ENCODE assay signal across 27 cellular contexts in genomic region chr7:111330235-111330523, GRCh38.
"Had no signal": no experiment of that assay in that cellular context is flagged by ENCODE, and none has a peak within 500 bp of the region (broad histone marks: within the 10 kb centered on the region; RNA-seq: fewer than 3 reads in every experiment).

No MANE protein-coding gene starts in this region.

- H3K27ac ChIP-seq: colonic mucosa, epithelial cell of prostate, esophagus squamous epithelium, gastrocnemius medialis, heart left ventricle, hepatocyte, left ventricle myocardium inferior, lower lobe of right lung had no signal

- FAIRE-seq: endometrium had no signal

- H3K27ac Mint-ChIP-seq: effector memory CD8-positive, alpha-beta T cell; endodermal cell; immature natural killer cell; memory B cell; naive thymus-derived CD4-positive, alpha-beta T cell had no signal

- DNase-seq: colonic mucosa; cortex of kidney; effector CD8-positive, alpha-beta T cell; effector memory CD8-positive, alpha-beta T cell; endodermal cell; esophagus squamous epithelium; foreskin melanocyte; gastrocnemius medialis; glutamatergic neuron; heart left ventricle; hypothalamus; immature natural killer cell; islet precursor cell; kidney; kidney glomerular epithelial cell; left colon; left ventricle myocardium inferior; lower lobe of right lung; midbrain; naive thymus-derived CD4-positive, alpha-beta T cell had no signal

- H3K4me1 Mint-ChIP-seq: endodermal cell, immature natural killer cell had no signal

- H3K9me3 Mint-ChIP-seq: dendritic cell treated with granulocyte-macrophage colony-stimulating factor and Interleukin-4, amounts not matched to agents 40 ng/mL and 50 ng/mL, for 4 days; effector memory CD8-positive, alpha-beta T cell; endodermal cell had no signal

- H3K4me3 ChIP-seq: colonic mucosa, esophagus squamous epithelium, gastrocnemius medialis, heart left ventricle, hepatocyte, left ventricle myocardium inferior, lower lobe of right lung had no signal

- H3K27me3 Mint-ChIP-seq: dendritic cell treated with granulocyte-macrophage colony-stimulating factor and Interleukin-4, amounts not matched to agents 40 ng/mL and 50 ng/mL, for 4 days; effector memory CD8-positive, alpha-beta T cell; memory B cell; naive thymus-derived CD4-positive, alpha-beta T cell had no signal

- ATAC-seq: effector memory CD8-positive, alpha-beta T cell; esophagus mucosa; gastrocnemius medialis; heart left ventricle; left colon; left lobe of liver; lower lobe of right lung; naive thymus-derived CD4-positive, alpha-beta T cell had no signal

- H3K27me3 ChIP-seq: colonic mucosa, esophagus squamous epithelium, gastrocnemius medialis, heart left ventricle, hepatocyte had no signal

- H3K4me1 ChIP-seq: colonic mucosa, esophagus squamous epithelium, gastrocnemius medialis, heart left ventricle, left ventricle myocardium inferior, lower lobe of right lung had no signal

- H2AFZ ChIP-seq: hepatocyte had no signal

- H3K9me3 ChIP-seq: colonic mucosa, esophagus squamous epithelium, gastrocnemius medialis, lower lobe of right lung had no signal

- H3K36me3 Mint-ChIP-seq: immature natural killer cell had no signal

- H3K4me2 ChIP-seq: hepatocyte had no signal

- H3K4me3 Mint-ChIP-seq: dendritic cell treated with granulocyte-macrophage colony-stimulating factor and Interleukin-4, amounts not matched to agents 40 ng/mL and 50 ng/mL, for 4 days; effector memory CD8-positive, alpha-beta T cell; endodermal cell; immature natural killer cell; memory B cell; naive thymus-derived CD4-positive, alpha-beta T cell had no signal

- H3K36me3 ChIP-seq: colonic mucosa, esophagus squamous epithelium, gastrocnemius medialis, heart left ventricle, left ventricle myocardium inferior, lower lobe of right lung had no signal

- H3K79me2 ChIP-seq: hepatocyte had no signal
